Comparison of ENCODE assay signal across 9 cellular contexts in the genomic region with DNA sequence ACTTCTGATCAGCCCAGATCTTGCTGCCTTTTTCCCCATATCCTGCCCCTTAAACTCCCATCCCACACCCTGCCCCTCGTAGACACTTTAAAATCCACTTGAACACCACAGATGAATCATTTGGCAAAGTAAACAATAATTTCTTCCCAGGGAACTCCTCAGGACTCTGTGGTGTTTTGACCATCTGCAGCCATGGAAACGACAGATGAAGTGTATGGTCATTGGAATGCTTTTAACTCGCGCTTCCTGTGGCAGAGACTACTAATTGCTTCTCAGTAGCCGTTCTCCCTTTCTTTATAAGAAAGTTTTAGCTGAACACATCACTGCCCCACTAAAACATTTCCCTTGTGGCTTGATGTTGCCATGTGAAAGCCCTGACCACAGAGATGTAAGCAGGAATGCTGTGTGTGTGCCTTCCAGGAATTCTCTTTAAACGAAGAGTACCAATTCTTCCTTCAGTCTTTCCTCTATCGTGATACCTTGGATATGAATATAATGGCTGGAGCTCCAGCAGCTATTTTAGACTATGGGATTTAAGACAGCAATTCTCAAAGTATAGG.
DNase-seq lines count a peak whose midpoint lies in the region; ATAC-seq and TF ChIP-seq lines count a peak whose summit lies in the region.
"Had no signal": no experiment of that assay in that cellular context is flagged by ENCODE, and none has a peak within 500 bp of the region (broad histone marks: within the 10 kb centered on the region; RNA-seq: fewer than 3 reads in every experiment).

No MANE protein-coding gene starts in this region.

- ATAC-seq in GM19452 (IDR thresholded peaks at IDR 0.05; ENCODE audit: unreplicated experiment) (no peak), GM21786 (IDR thresholded peaks at IDR 0.05; ENCODE audit: unreplicated experiment) (no peak)

- H3K27ac Mint-ChIP-seq in endodermal cell = peak overlapping the region; percentile 44
- H3K27ac Mint-ChIP-seq: activated naive CD8-positive, alpha-beta T cell treated with anti-CD3 and anti-CD28 coated beads, Interleukin-2, amount 10 ng/mL, durations not matched to agents 7 days and 5 days had no signal

- no peak overlapping the region for H3K9ac ChIP-seq in endodermal cell (ENCODE audit: extremely low read depth, low read length, poor library complexity, severe bottlenecking)
- peak overlapping the region; percentile 17 for H3K9ac ChIP-seq in muscle layer of colon (ENCODE audit: low read length)

- no peak for TF ChIP-seq CTCF in endodermal cell (conservative IDR thresholded peaks at IDR 0.05)

- no peaks in the 10 kb centered on the region for H3K27me3 Mint-ChIP-seq in endodermal cell (ENCODE audit: insufficient read depth)

- H3K27me3 ChIP-seq in endodermal cell (ENCODE audit: control insufficient read depth, insufficient read depth, low read length, poor library complexity, severe bottlenecking) (no peaks in the 10 kb centered on the region), muscle layer of colon (ENCODE audit: control insufficient read depth in 1 of 2, insufficient read depth in 2 of 2, low read length in 2 of 2) (no peaks in the 10 kb centered on the region)

- H3K9me3 ChIP-seq in endodermal cell (ENCODE audit: control insufficient read depth, low read length) = no peaks in the 10 kb centered on the region
- H3K9me3 ChIP-seq in muscle layer of colon (ENCODE audit: low read length) = no peaks in the 10 kb centered on the region

- H3K4me3 ChIP-seq in endodermal cell (ENCODE audit: low read length) (no peak overlapping the region), muscle layer of colon (ENCODE audit: low read depth in 1 of 2, low read length in 2 of 2) (peak overlapping the region in 1 of 2 donors; percentile 10)

- H3K36me3 ChIP-seq in endodermal cell (ENCODE audit: control insufficient read depth, insufficient read depth, low read length) (no peaks in the 10 kb centered on the region), muscle layer of colon (ENCODE audit: insufficient read depth, low read length) (no peaks in the 10 kb centered on the region)

- H3K4me1 ChIP-seq in endodermal cell (ENCODE audit: control insufficient read depth, insufficient read depth, low read length) = peaks cover 8% of the 10 kb centered on the region
- H3K4me1 ChIP-seq in muscle layer of colon (ENCODE audit: insufficient read depth, low read length) = peaks cover 69% of the 10 kb centered on the region

- H3K36me3 Mint-ChIP-seq in endodermal cell (ENCODE audit: low read depth) = no peaks in the 10 kb centered on the region
- H3K36me3 Mint-ChIP-seq: activated naive CD8-positive, alpha-beta T cell treated with anti-CD3 and anti-CD28 coated beads, Interleukin-2, amount 10 ng/mL, durations not matched to agents 7 days and 5 days had no signal

- H3K9me3 Mint-ChIP-seq in endodermal cell = no peaks in the 10 kb centered on the region
- H3K9me3 Mint-ChIP-seq: activated naive CD8-positive, alpha-beta T cell treated with anti-CD3 and anti-CD28 coated beads, Interleukin-2, amount 10 ng/mL, durations not matched to agents 7 days and 5 days had no signal

- WGBS in endodermal cell (ENCODE audit: insufficient coverage in 1 of 2, insufficient read length in 1 of 2), 2 experiments = 39 to 76% methylated on average over 3 to 7 of the region's 7 CpGs

- DNase-seq in Caki2 (ENCODE audit: low read depth) (peak; percentile 97), NCI-H2227 treated with DMSO at 0.1 percent for 48 hours (lab: John Stamatoyannopoulos, UW) (peak; percentile 95), endodermal cell (peak; percentile 54), NCI-H2196 (lab: John Stamatoyannopoulos, UW; ENCODE audit: unreplicated experiment) (no peak), HuH-7.5 (ENCODE audit: low spot score) (no peak)
- DNase-seq: activated naive CD8-positive, alpha-beta T cell treated with anti-CD3 and anti-CD28 coated beads, Interleukin-2, amount 10 ng/mL, durations not matched to agents 7 days and 5 days had no signal

- in situ Hi-C loops in Caki2 (cut with HindIII; ENCODE audit: low pct_unique_long_range_greater_than_20kb, low sequenced_read_pairs) = no loop called here

- peak overlapping the region; percentile 97 for H3K27ac ChIP-seq in endodermal cell (ENCODE audit: low read depth, low read length)
- H3K27ac ChIP-seq in muscle layer of colon (ENCODE audit: low read depth, low read length) = peak overlapping the region; percentile 88

- no peak overlapping the region for H3K4me3 Mint-ChIP-seq in endodermal cell
- H3K4me3 Mint-ChIP-seq: activated naive CD8-positive, alpha-beta T cell treated with anti-CD3 and anti-CD28 coated beads, Interleukin-2, amount 10 ng/mL, durations not matched to agents 7 days and 5 days had no signal

- H3K4me1 Mint-ChIP-seq in endodermal cell = peaks cover 13% of the 10 kb centered on the region
- H3K4me1 Mint-ChIP-seq: activated naive CD8-positive, alpha-beta T cell treated with anti-CD3 and anti-CD28 coated beads, Interleukin-2, amount 10 ng/mL, durations not matched to agents 7 days and 5 days had no signal

Comparison
In these comparisons a context has a peak if more than half of its experiments do, and no peak if none do; other contexts are left out.
1. DNase-seq: peak in Caki2 (single experiment), NCI-H2227 treated with DMSO at 0.1 percent for 48 hours (single experiment) and endodermal cell (single experiment); none in NCI-H2196 (single experiment) and HuH-7.5 (single experiment).